1 cellular context compared by ENCODE assay signal in genomic region chrX:10387011-10387410, GRCh38.
TF ChIP-seq lines count a peak whose summit lies in the region.

No MANE protein-coding gene starts in this region.

TF ChIP-seq in GM23338, 12 proteins besides CTCF, POLR2A, EP300 and RAD21 (continued from another document):
- TF ChIP-seq ZNF462 (CRISPR knock-in tag; IDR thresholded peaks at IDR 0.05) (no peak), CREB1 (CRISPR knock-in tag; IDR thresholded peaks at IDR 0.05; ENCODE audit: low read depth) (no peak), REST (IDR thresholded peaks at IDR 0.05; ENCODE audit: unreplicated experiment) (no peak), ETS1 (IDR thresholded peaks at IDR 0.05) (no peak), ZNF331 (CRISPR knock-in tag; IDR thresholded peaks at IDR 0.05; ENCODE audit: low read depth) (no peak), EZH2phosphoT487 (IDR thresholded peaks at IDR 0.05; ENCODE audit: unreplicated experiment) (no peak), NANOG (IDR thresholded peaks at IDR 0.05; ENCODE audit: borderline replicate concordance) (no peak), POLR2AphosphoS5 (IDR thresholded peaks at IDR 0.05; ENCODE audit: low read depth) (no peak), JUNB (IDR thresholded peaks at IDR 0.05; ENCODE audit: unreplicated experiment) (no peak), STAT1 (IDR thresholded peaks at IDR 0.05; ENCODE audit: unreplicated experiment) (no peak), EZH2 (IDR thresholded peaks at IDR 0.05; ENCODE audit: low read depth, unreplicated experiment) (no peak)
